In genomic region chr22:31790240-31790639, GRCh38 we compare ENCODE assay signal across 18 cellular contexts. TPM values are rescaled to one million over a fixed set of nuclear protein-coding genes. Genes with fewer than 3 reads are reported as not detected.
DNase-seq lines count a peak whose midpoint lies in the region; ATAC-seq and TF ChIP-seq lines count a peak whose summit lies in the region.
"Had no signal": no experiment of that assay in that cellular context is flagged by ENCODE, and none has a peak within 500 bp of the region (broad histone marks: within the 10 kb centered on the region; RNA-seq: fewer than 3 reads in every experiment).

No MANE protein-coding gene starts in this region.

- TF ChIP-seq POLR2A in NB4 (IDR thresholded peaks at IDR 0.05; ENCODE audit: extremely low read depth, insufficient read length), result no peak

- H3K4me3 ChIP-seq in GM06990 (replicated peaks; ENCODE audit: low read depth, low read length) (no peak overlapping the region), NB4 (ENCODE audit: low read depth, low read length) (no peak overlapping the region), right cardiac atrium (ENCODE audit: low read length) (no peak overlapping the region)
- H3K4me3 ChIP-seq: heart right ventricle had no signal

- peak; percentile 50 for ATAC-seq in GM21381 (IDR thresholded peaks at IDR 0.05; ENCODE audit: unreplicated experiment)
- peak; percentile 23 to 44 for ATAC-seq in right cardiac atrium
- no peak for ATAC-seq in GM19463 (IDR thresholded peaks at IDR 0.05; ENCODE audit: unreplicated experiment)
- no peak for ATAC-seq in GM21360 (IDR thresholded peaks at IDR 0.05; ENCODE audit: unreplicated experiment)
- ATAC-seq: sciatic nerve; stimulated activated naive CD8-positive, alpha-beta T cell treated with anti-CD3 and anti-CD28 coated beads, Interleukin-15, Interleukin-2, amounts not matched to agents 100 U/mL and 50 U/mL, for 24 hours had no signal

- no peak overlapping the region for H3K27ac ChIP-seq in right cardiac atrium (ENCODE audit: low read length)
- H3K27ac ChIP-seq: HL-60 had no signal

- H3K36me3 ChIP-seq in GM06990 (ENCODE audit: control insufficient read depth, insufficient read depth, low read length), result no peaks in the 10 kb centered on the region
- H3K36me3 ChIP-seq: BE2C had no signal

- no peak for TF ChIP-seq CTCF in GM06990 (IDR thresholded peaks at IDR 0.05; ENCODE audit: insufficient read depth, low read length, poor library complexity, severe bottlenecking)
- TF ChIP-seq CTCF in NB4 (IDR thresholded peaks at IDR 0.05; ENCODE audit: low read depth, low read length), result no peak

- intact Hi-C loops in right cardiac atrium (cut with DNase I), result no loop called here

- H3K27me3 ChIP-seq in GM06990 (replicated peaks; ENCODE audit: control insufficient read depth, insufficient read depth, low read length), result no peaks in the 10 kb centered on the region
- H3K27me3 ChIP-seq in right cardiac atrium (ENCODE audit: control insufficient read depth, insufficient read depth), result no peaks in the 10 kb centered on the region
- H3K27me3 ChIP-seq: BE2C, heart right ventricle had no signal

- H3K9me3 ChIP-seq in right cardiac atrium (ENCODE audit: control insufficient read depth, low read length), result no peaks in the 10 kb centered on the region
- H3K9me3 ChIP-seq: BE2C, heart right ventricle had no signal

- H3K4me1 ChIP-seq in right cardiac atrium (ENCODE audit: control insufficient read depth, insufficient read depth, low read length), result no peaks in the 10 kb centered on the region
- H3K4me1 ChIP-seq: BE2C had no signal

- WGBS in right cardiac atrium, result 71% methylated on average over 2 of the region's 2 CpGs

- DNase-seq in GM06990 (ENCODE audit: extremely low read depth, insufficient read length), result peak; percentile 24
- peak; percentile 14 for DNase-seq in NB4 (ENCODE audit: low read depth)
- no peak for DNase-seq in right cardiac atrium
- DNase-seq in NCI-H82 treated with DMSO at 0.1 percent for 48 hours (lab: John Stamatoyannopoulos, UW; ENCODE audit: unreplicated experiment), result no peak
- no peak for DNase-seq in T-helper 9 cell
- DNase-seq: activated CD8-positive, alpha-beta memory T cell treated with anti-CD3 and anti-CD28 coated beads, Interleukin-2, amount 50 U/mL, for 48 hours; BE2C; left cardiac atrium; NCI-H226; nephron progenitor cell; SHP77 treated with DMSO at 0.1 percent for 48 hours; stimulated activated naive CD8-positive, alpha-beta T cell treated with anti-CD3 and anti-CD28 coated beads, Interleukin-15, Interleukin-2, amounts not matched to agents 100 U/mL and 50 U/mL, for 24 hours had no signal

RNA-seq across cellular contexts. Expression of gene DEPDC5, which starts 36.4 kb away (rescaled TPM):
- total RNA-seq in right cardiac atrium, result 10 to 100 TPM; 12.4 to 15.3 (median 13.6) TPM
- polyA plus RNA-seq in right cardiac atrium, result 6.9 TPM

RNA-seq across cellular contexts. Expression of gene PRR14L, which starts 40.3 kb away (rescaled TPM):
- 10 to 100 TPM; 16.4 to 23.4 (median 22.8) TPM for total RNA-seq in right cardiac atrium
- polyA plus RNA-seq in right cardiac atrium, result 5.6 TPM

Comparison
In these comparisons a context has a peak if more than half of its experiments do, and no peak if none do; other contexts are left out.
1. DNase-seq: peak in GM06990 (single experiment) and NB4 (single experiment); none in right cardiac atrium (0 of 3), NCI-H82 treated with DMSO at 0.1 percent for 48 hours (single experiment) and T-helper 9 cell (single experiment).
2. ATAC-seq: peak in GM21381 (single experiment) and right cardiac atrium (2 of 2); none in GM19463 (single experiment) and GM21360 (single experiment).